ENCODE assay signal across 8 cellular contexts in the genomic region with DNA sequence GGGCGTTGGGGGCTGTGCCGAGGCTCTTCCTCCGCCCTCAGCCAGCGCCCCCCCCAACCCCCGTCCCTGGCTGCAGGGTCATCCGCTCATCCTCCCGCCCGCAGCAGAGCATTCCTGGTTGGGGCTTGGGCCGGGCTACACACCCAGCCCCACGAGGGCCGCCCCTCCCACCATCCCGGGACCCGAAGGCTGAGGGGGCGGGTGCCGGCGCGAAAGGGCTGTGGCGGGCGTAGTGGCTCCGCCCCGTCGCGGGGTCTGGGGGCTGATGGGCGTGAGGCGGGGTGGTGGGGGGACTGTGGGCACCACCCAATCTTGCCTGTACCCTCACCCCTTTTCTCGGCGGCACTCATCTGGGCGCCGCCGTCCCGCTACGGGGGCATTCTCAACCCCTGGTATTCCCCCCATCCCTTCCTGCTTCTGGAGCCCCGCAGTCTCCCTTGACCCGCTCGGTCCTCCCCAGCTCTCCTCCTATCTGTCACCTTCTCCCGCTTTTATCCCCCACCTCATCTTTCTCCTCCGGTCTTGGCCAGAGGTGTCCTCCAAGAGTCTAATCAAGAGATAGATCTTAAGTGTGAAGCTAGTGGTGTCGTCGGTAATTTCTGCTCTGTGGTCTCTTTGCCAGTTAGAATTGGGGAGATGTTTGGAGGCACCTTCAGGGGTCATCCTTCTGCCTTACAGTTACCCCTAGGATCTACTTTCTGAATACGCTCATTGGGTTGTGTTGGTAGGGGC. TPM values are rescaled to one million over a fixed set of nuclear protein-coding genes. Genes with fewer than 3 reads are reported as not detected.
DNase-seq lines count a peak whose midpoint lies in the region; ATAC-seq, FAIRE-seq and TF ChIP-seq lines count a peak whose summit lies in the region.

No MANE protein-coding gene starts in this region.

- 3% methylated on average over 21 of the region's 40 CpGs; no CpG with 5 or more reads in 1 of the 2 experiments for WGBS in H1 (ENCODE audit: extremely low coverage in 1 of 2, insufficient coverage in 1 of 2, insufficient read length in 1 of 2, insufficient replicate concordance in 2 of 2, low coverage in 1 of 2, low lambda C conversion rate in 2 of 2, missing lambda C conversion rate in 1 of 2), 2 experiments
- 2% methylated on average over 40 of the region's 40 CpGs for WGBS in thymus

- peak overlapping the region; percentile 93 for H3K4me3 ChIP-seq in GM08714 (ENCODE audit: low read length)
- peak overlapping the region; percentile 74 to 100 (median 80) for H3K4me3 ChIP-seq in H1 (ENCODE audit: extremely low read depth in 1 of 4, insufficient read depth in 2 of 4, low read depth in 3 of 4, low read length in 4 of 4)
- H3K4me3 ChIP-seq in mononuclear cell (ENCODE audit: low read length) = peak overlapping the region; percentile 76
- H3K4me3 ChIP-seq in thymus (ENCODE audit: low read length) = peak overlapping the region; percentile 73

- H3K9me3 ChIP-seq in H1 (ENCODE audit: insufficient read depth in 2 of 2, low read depth in 1 of 2, low read length in 1 of 2) = no peaks in the 10 kb centered on the region
- no peaks in the 10 kb centered on the region for H3K9me3 ChIP-seq in mononuclear cell (ENCODE audit: low read depth, low read length)
- H3K9me3 ChIP-seq in thymus (ENCODE audit: control insufficient read depth) = no peaks in the 10 kb centered on the region

- H3K4me3 Mint-ChIP-seq in T-helper 1 cell treated with Interleukin-12 subunit alpha and Interleukin-12 subunit beta and Interleukin-4 antibody, amounts not matched to agents 30 μg/mL and 1 μg/mL, for 36 hours = peak overlapping the region; percentile 96

- H3K36me3 Mint-ChIP-seq in T-helper 1 cell treated with Interleukin-12 subunit alpha and Interleukin-12 subunit beta and Interleukin-4 antibody, amounts not matched to agents 30 μg/mL and 1 μg/mL, for 36 hours (ENCODE audit: low read depth) = peaks cover 5% of the 10 kb centered on the region

- peak overlapping the region; percentile 82; the same call in 1 of the 2 replicates for H4K8ac ChIP-seq in H1 (ENCODE audit: extremely low read depth, insufficient read depth, low read length)

- no peak overlapping the region for H2BK120ac ChIP-seq in H1 (replicated peaks; ENCODE audit: low read depth, low read length)

- no peak overlapping the region; the same call in 1 of the 2 replicates for H2BK5ac ChIP-seq in H1 (ENCODE audit: low read depth, low read length)

- no peak overlapping the region for H2BK12ac ChIP-seq in H1 (ENCODE audit: low read depth, low read length)

- H3K4me2 ChIP-seq in H1 (ENCODE audit: insufficient read depth in 1 of 2, low read depth in 2 of 2, low read length in 2 of 2) = peak overlapping the region; percentile 86 to 91

- ATAC-seq in GM21447 (IDR thresholded peaks at IDR 0.05; ENCODE audit: unreplicated experiment) = peak; percentile 36
- ATAC-seq in HG03575 (IDR thresholded peaks at IDR 0.05; ENCODE audit: extremely low read depth, insufficient number of reproducible peaks, low FRiP score, unreplicated experiment) = peak; percentile 2

- CTCF ChIA-PET in H1 (lab: Charles Lee; ENCODE audit: partially characterized antibody) = interaction anchor here (1.1 to 2.2 kb wide), 4 partner anchors 14 to 68 kb away, joined by 3 to 11 read pairs (median 5); no protein-coding TSS in a partner anchor

- H2BK20ac ChIP-seq in H1 (ENCODE audit: low read length) = no peak overlapping the region

- H3K27me3 ChIP-seq in H1 (replicated peaks in 1 of 4; ENCODE audit: control insufficient read depth in 3 of 4, extremely low read depth in 1 of 4, insufficient read depth in 3 of 4, low read length in 3 of 4) (no peaks in the 10 kb centered on the region), mononuclear cell (ENCODE audit: insufficient read depth, low read length) (no peaks in the 10 kb centered on the region), thymus (ENCODE audit: control insufficient read depth, insufficient read depth) (no peaks in the 10 kb centered on the region)

- peak overlapping the region in 3 of 4 experiments; percentile 25 to 76 (median 28); a peak in 6 of 7 replicates for H3K9ac ChIP-seq in H1 (replicated peaks in 1 of 4; ENCODE audit: extremely low read depth in 1 of 4, low read depth in 3 of 4, low read length in 3 of 4)

- H3K27ac Mint-ChIP-seq in T-helper 1 cell treated with Interleukin-12 subunit alpha and Interleukin-12 subunit beta and Interleukin-4 antibody, amounts not matched to agents 30 μg/mL and 1 μg/mL, for 36 hours = peak overlapping the region; percentile 71

- peak in 1 of 3 experiments; percentile 10; a peak in 1 of 4 replicates for TF ChIP-seq CTCF in H1 (IDR thresholded peaks at IDR 0.05; ENCODE audit: control extremely low read depth in 1 of 3, insufficient read depth in 1 of 3, low read depth in 1 of 3, low read length in 3 of 3)

- H2AFZ ChIP-seq in H1 (ENCODE audit: low read length) = peak overlapping the region; percentile 74

- H2BK15ac ChIP-seq in H1 (ENCODE audit: low read length) = no peak overlapping the region

- TF ChIP-seq RAD21 in H1 (IDR thresholded peaks at IDR 0.05 in 1 of 2, conservative IDR thresholded peaks at IDR 0.05 in 1 of 2; ENCODE audit: low read depth in 2 of 2, low read length in 2 of 2) = peak in 1 of 2 experiments; percentile 17; a peak in 2 of 4 replicates

- H3K36me3 ChIP-seq in H1 (ENCODE audit: control insufficient read depth in 2 of 4, insufficient read depth in 4 of 4, low read length in 3 of 4) (no peaks in the 10 kb centered on the region), thymus (ENCODE audit: control insufficient read depth, insufficient read depth) (no peaks in the 10 kb centered on the region)

- FAIRE-seq in H1 (lab: Jason Lieb, UNC) = no peak

- DNase-seq in H1 (ENCODE audit: low read depth in 1 of 2, low spot score in 2 of 2) (no peak), posterior vena cava (ENCODE audit: low spot score) (no peak)

- H3K27ac ChIP-seq in H1 (ENCODE audit: low read depth, low read length) (peak overlapping the region; percentile 39; the same call in 1 of the 2 replicates), thymus (ENCODE audit: low read depth) (peak overlapping the region; percentile 36)

- H3K56ac ChIP-seq in H1 (replicated peaks; ENCODE audit: insufficient read length, low read depth, low read length) = no peak overlapping the region

- peak overlapping the region; percentile 11 for H4K91ac ChIP-seq in H1 (replicated peaks; ENCODE audit: insufficient read length, low read length)

- intact Hi-C loops in posterior vena cava (cut with DNase I) = loop anchor here (5.0 to 10.0 kb wide), 2 partner anchors 598 to 676 kb away; no protein-coding TSS in a partner anchor

- no peak overlapping the region for H3K14ac ChIP-seq in H1 (ENCODE audit: insufficient read length)

- no peak overlapping the region; the same call in 1 of the 2 replicates for H3K18ac ChIP-seq in H1 (ENCODE audit: extremely low read depth, low read length)

- H3K4me1 ChIP-seq in H1 (replicated peaks in 1 of 4; ENCODE audit: control insufficient read depth in 3 of 4, insufficient read depth in 4 of 4, low read length in 3 of 4) = no peaks in the 10 kb centered on the region; a peak in 2 of 7 replicates
- H3K4me1 ChIP-seq in mononuclear cell (ENCODE audit: insufficient read depth, low read length) = peaks cover 12% of the 10 kb centered on the region
- H3K4me1 ChIP-seq in thymus (ENCODE audit: control insufficient read depth, insufficient read depth, low read length) = no peaks in the 10 kb centered on the region

- TF ChIP-seq POLR2A in H1 (IDR thresholded peaks at IDR 0.05; ENCODE audit: control extremely low read depth in 1 of 2, low read depth in 2 of 2, low read length in 2 of 2) = no peak

- H3K79me1 ChIP-seq in H1 (ENCODE audit: low read depth, low read length) = no peaks in the 10 kb centered on the region

- no peaks in the 10 kb centered on the region for H3K9me3 Mint-ChIP-seq in T-helper 1 cell treated with Interleukin-12 subunit alpha and Interleukin-12 subunit beta and Interleukin-4 antibody, amounts not matched to agents 30 μg/mL and 1 μg/mL, for 36 hours

- H3K79me2 ChIP-seq in H1 (ENCODE audit: control insufficient read depth in 1 of 2, insufficient read depth in 2 of 2, low read length in 2 of 2) = peaks cover 0 to 14% of the 10 kb centered on the region in 2 experiments; a peak in 2 of 4 replicates

- H4K5ac ChIP-seq in H1 (ENCODE audit: insufficient read length, low read depth, low read length) = peak overlapping the region; percentile 1

- peaks cover 8% of the 10 kb centered on the region for H3K4me1 Mint-ChIP-seq in T-helper 1 cell treated with Interleukin-12 subunit alpha and Interleukin-12 subunit beta and Interleukin-4 antibody, amounts not matched to agents 30 μg/mL and 1 μg/mL, for 36 hours (ENCODE audit: low read depth)

- no peak overlapping the region for H3K4ac ChIP-seq in H1 (replicated peaks; ENCODE audit: insufficient read length, low read depth, low read length)

- POLR2A ChIA-PET in H1 (lab: Charles Lee; ENCODE audit: partially characterized antibody) = interaction anchor here (0.8 to 4.0 kb wide), 8 partner anchors 9 to 64 kb away, joined by 3 to 62 read pairs (median 6); no protein-coding TSS in a partner anchor

- no peak overlapping the region for H2AK5ac ChIP-seq in H1 (ENCODE audit: low read depth, low read length)

- no peak overlapping the region for H3K23ac ChIP-seq in H1 (ENCODE audit: insufficient read length)

- H4K20me1 ChIP-seq in H1 (replicated peaks in 1 of 2; ENCODE audit: control insufficient read depth in 1 of 2, insufficient read depth in 2 of 2, low read length in 2 of 2) = no peaks in the 10 kb centered on the region

- 0 out of 2 replicates have a peak, but pooled peaks cover 3% of the 10 kb centered on the region for H3K23me2 ChIP-seq in H1 (ENCODE audit: low read depth, low read length)

- peaks cover 54% of the 10 kb centered on the region for H3K27me3 Mint-ChIP-seq in T-helper 1 cell treated with Interleukin-12 subunit alpha and Interleukin-12 subunit beta and Interleukin-4 antibody, amounts not matched to agents 30 μg/mL and 1 μg/mL, for 36 hours (ENCODE audit: low read depth)

- TF ChIP-seq EP300 in H1 (IDR thresholded peaks at IDR 0.05; ENCODE audit: borderline replicate concordance in 1 of 2, low read depth in 2 of 2, low read length in 2 of 2) = peak in 1 of 2 experiments; percentile 20; a peak in 1 of 3 replicates

TF ChIP-seq in H1, 55 proteins besides CTCF, POLR2A, EP300 and RAD21 (continues in another document):
- TF ChIP-seq SIRT6 (IDR thresholded peaks at IDR 0.05; ENCODE audit: low read length) = no peak
- TF ChIP-seq NRF1 (IDR thresholded peaks at IDR 0.05; ENCODE audit: low read depth, low read length) = no peak

RNA-seq across cellular contexts. Expression of a gene that starts 1.6 kb away (rescaled TPM):
- total RNA-seq in H1 (2021; fragmentation: NEBNext Ultra II Directional; extraction: Animal tissue kit (Norgen Biotek cat#: 25700)) = 14.3 and 15.8 TPM in 2 replicates
- polyA plus RNA-seq in H1 (2011; rRNA removed) = 0.85 and 1.3 TPM in 2 replicates
- 1.9 TPM for polyA plus RNA-seq in H1 (2011; cell fraction: cytosol; rRNA removed)
- 3.3 TPM for polyA plus RNA-seq in H1 (2011; cell fraction: nucleus; rRNA removed)
- 2.4 to 7.7 TPM (median 3.2 TPM) in 4 replicates for polyA plus RNA-seq in H1 (2012, experiment 1 of 2)
- polyA plus RNA-seq in H1 (2012, experiment 2 of 2) = 0.09 TPM
- 5.9 TPM for polyA plus RNA-seq in H1 (2013, experiment 1 of 2)
- polyA plus RNA-seq in H1 (2013, experiment 2 of 2) = 6.6 TPM
- polyA minus RNA-seq in H1 (2011; rRNA and poly(A)+ RNA removed) = 12.4 and 19.1 TPM in 2 replicates
- 9.8 TPM for polyA minus RNA-seq in H1 (2011; cell fraction: cytosol; rRNA and poly(A)+ RNA removed)
- polyA minus RNA-seq in H1 (2011; cell fraction: nucleus; rRNA and poly(A)+ RNA removed) = 45.7 TPM
- 10.7 TPM for total RNA-seq in mononuclear cell
- polyA plus RNA-seq in thymus = 2.8 TPM
- total RNA-seq in posterior vena cava = 10 to 100 TPM; 52.6 to 62.2 TPM
